In genomic region chr9:126448136-126448535, GRCh38 we compare ENCODE assay signal across 21 cellular contexts.
"Had no signal": no experiment of that assay in that cellular context is flagged by ENCODE, and none has a peak within 500 bp of the region (broad histone marks: within the 10 kb centered on the region; RNA-seq: fewer than 3 reads in every experiment).

No MANE protein-coding gene starts in this region.

- ATAC-seq: esophagus mucosa, right lobe of liver, upper lobe of right lung had no signal

- DNase-seq: activated CD4-positive, alpha-beta memory T cell treated with anti-CD3 and anti-CD28 coated beads, Interleukin-2, amount 10 ng/mL, durations not matched to agents 7 days and 5 days; activated CD4-positive, alpha-beta T cell treated with anti-CD3 and anti-CD28 coated beads for 48 hours; activated naive CD4-positive, alpha-beta T cell; activated T-cell treated with anti-CD3 and anti-CD28 coated beads, Interleukin-2, amount 50 U/mL, for 24 hours; amygdala; dermis blood vessel endothelial cell; effector CD8-positive, alpha-beta T cell; foreskin melanocyte; left ventricle myocardium inferior; midbrain; right lobe of liver; stimulated activated CD4-positive, alpha-beta T cell treated with anti-CD3 and anti-CD28 coated beads, Interleukin-2, amount 100 ng/mL, for 24 hours; stimulated activated naive CD4-positive, alpha-beta T cell treated with Interleukin-2 at 50 U/mL for 16 hours; substantia nigra; SW 1271; T-helper 2 cell; thyroid gland; upper lobe of right lung had no signal

- H3K9me3 Mint-ChIP-seq: activated CD4-positive, alpha-beta memory T cell treated with anti-CD3 and anti-CD28 coated beads, Interleukin-2, amount 10 ng/mL, durations not matched to agents 7 days and 5 days; activated T-cell treated with anti-CD3 and anti-CD28 coated beads, Interleukin-2, amount 50 U/mL, for 24 hours; activated T-helper 2 cell treated with anti-CD3 and anti-CD28 coated beads, Interferon-gamma antibody, Interleukin-2, Interleukin-4, amounts not matched to agents 10 μg/mL and 5 μg/mL and 100 μg/mL, durations not matched to agents 14 hours and 24 hours and 36 hours; nephron had no signal

- H3K27me3 Mint-ChIP-seq: activated T-cell treated with anti-CD3 and anti-CD28 coated beads, Interleukin-2, amount 50 U/mL, for 24 hours had no signal

- H3K27ac Mint-ChIP-seq: activated CD4-positive, alpha-beta memory T cell treated with anti-CD3 and anti-CD28 coated beads, Interleukin-2, amount 10 ng/mL, durations not matched to agents 7 days and 5 days; activated T-cell treated with anti-CD3 and anti-CD28 coated beads, Interleukin-2, amount 50 U/mL, for 24 hours; activated T-helper 2 cell treated with anti-CD3 and anti-CD28 coated beads, Interferon-gamma antibody, Interleukin-2, Interleukin-4, amounts not matched to agents 10 μg/mL and 5 μg/mL and 100 μg/mL, durations not matched to agents 14 hours and 24 hours and 36 hours; nephron had no signal

- H3K4me3 Mint-ChIP-seq: activated CD4-positive, alpha-beta memory T cell treated with anti-CD3 and anti-CD28 coated beads, Interleukin-2, amount 10 ng/mL, durations not matched to agents 7 days and 5 days; activated T-cell treated with anti-CD3 and anti-CD28 coated beads, Interleukin-2, amount 50 U/mL, for 24 hours; nephron had no signal

- H3K4me1 Mint-ChIP-seq: activated CD4-positive, alpha-beta memory T cell treated with anti-CD3 and anti-CD28 coated beads, Interleukin-2, amount 10 ng/mL, durations not matched to agents 7 days and 5 days had no signal
